In genomic region chr16:1610071-1610840, GRCh38 we compare ENCODE assay signal across 1 cellular context.
TF ChIP-seq lines count a peak whose summit lies in the region.

No MANE protein-coding gene starts in this region.

TF ChIP-seq in HepG2, 621 proteins besides CTCF, POLR2A, EP300 and RAD21 (continued from another document and continues in another):
- TF ChIP-seq AKNA (CRISPR knock-in tag; IDR thresholded peaks at IDR 0.05; ENCODE audit: borderline replicate concordance), result no peak
- no peak for TF ChIP-seq ZKSCAN5 (CRISPR knock-in tag; IDR thresholded peaks at IDR 0.05)
- TF ChIP-seq ZNF333 (CRISPR knock-in tag; IDR thresholded peaks at IDR 0.05; ENCODE audit: borderline replicate concordance), result peak; percentile 47; the same call in 1 of the 2 replicates
- TF ChIP-seq SMAD9 (CRISPR knock-in tag; IDR thresholded peaks at IDR 0.05), result no peak
- TF ChIP-seq ZNF256 (CRISPR knock-in tag; conservative IDR thresholded peaks at IDR 0.05), result no peak
- TF ChIP-seq ZFY (CRISPR knock-in tag; IDR thresholded peaks at IDR 0.05), result peak; percentile 98
- TF ChIP-seq MLLT10 (CRISPR knock-in tag; IDR thresholded peaks at IDR 0.05), result no peak
- no peak for TF ChIP-seq LRRFIP1 (CRISPR knock-in tag; conservative IDR thresholded peaks at IDR 0.05)
- peak; percentile 70 for TF ChIP-seq HNF1B (CRISPR knock-in tag; IDR thresholded peaks at IDR 0.05)
- TF ChIP-seq ZNF607 (CRISPR knock-in tag; IDR thresholded peaks at IDR 0.05; ENCODE audit: borderline replicate concordance), result no peak; the same call in 1 of the 2 replicates
- TF ChIP-seq ZNF615 (CRISPR knock-in tag; IDR thresholded peaks at IDR 0.05; ENCODE audit: borderline replicate concordance), result no peak
- TF ChIP-seq ZBTB46 (CRISPR knock-in tag; IDR thresholded peaks at IDR 0.05; ENCODE audit: borderline replicate concordance), result no peak
- no peak for TF ChIP-seq ZNF720 (CRISPR knock-in tag; IDR thresholded peaks at IDR 0.05)
- TF ChIP-seq ZNF318 (CRISPR knock-in tag; IDR thresholded peaks at IDR 0.05), result no peak
- peak; percentile 74; the same call in 1 of the 2 replicates for TF ChIP-seq ZFP91 (CRISPR knock-in tag; IDR thresholded peaks at IDR 0.05; ENCODE audit: borderline replicate concordance)
- TF ChIP-seq ZNF510 (CRISPR knock-in tag; IDR thresholded peaks at IDR 0.05; ENCODE audit: low read depth), result no peak; the same call in 1 of the 2 replicates
- 0 out of 2 replicates have a peak, but pooled peaks have one; percentile 43 for TF ChIP-seq FOXK1 (CRISPR knock-in tag; IDR thresholded peaks at IDR 0.05; ENCODE audit: borderline replicate concordance, low read depth)
